2 cellular contexts compared by ENCODE assay signal in the genomic region with DNA sequence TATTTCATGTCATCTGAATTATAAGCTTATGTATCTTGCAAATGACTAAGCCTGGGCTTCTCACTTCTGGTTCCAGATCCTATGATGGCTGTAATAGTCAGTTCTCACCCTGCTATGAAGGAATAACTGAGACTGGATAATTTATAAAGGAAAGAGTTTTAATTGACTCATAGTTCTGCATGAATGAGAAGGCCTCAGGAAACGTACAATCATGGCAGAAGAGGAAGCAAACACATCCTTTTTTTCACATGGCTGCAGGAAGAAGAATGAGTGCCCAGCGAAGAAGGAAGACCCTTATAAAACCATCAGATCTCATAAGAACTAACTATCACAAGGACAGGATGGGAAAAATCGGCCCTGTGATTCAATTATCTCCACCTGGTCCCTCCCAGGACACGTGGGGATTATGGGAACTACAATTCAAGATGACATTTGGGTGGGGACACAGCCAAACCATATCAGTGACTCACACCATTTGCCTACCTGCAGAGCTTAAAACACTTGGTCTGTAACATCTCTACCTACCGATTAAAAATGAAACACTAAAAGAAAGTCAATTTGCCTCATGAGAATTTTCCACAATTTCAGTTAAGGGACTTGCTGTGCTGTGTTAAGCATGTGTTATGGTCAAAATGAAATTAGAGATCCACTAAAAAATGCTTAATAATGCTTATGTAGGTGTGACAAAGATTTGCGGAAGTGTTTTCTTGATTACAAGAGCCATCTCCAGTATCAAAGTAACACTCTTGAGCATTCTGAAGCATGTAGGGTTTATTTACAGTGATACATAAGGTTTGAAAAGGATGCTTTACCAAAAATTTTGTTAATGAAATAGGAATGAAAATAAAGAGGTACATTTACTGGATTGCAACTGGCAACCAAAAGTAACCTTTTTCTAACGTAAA.
TF ChIP-seq lines count a peak whose summit lies in the region.

No MANE protein-coding gene starts in this region.

TF ChIP-seq in IMR-90, 13 proteins besides CTCF, POLR2A, EP300 and RAD21:
- TF ChIP-seq MAZ (IDR thresholded peaks at IDR 0.05; ENCODE audit: borderline replicate concordance, low read depth, low read length) (no peak), BHLHE40 (IDR thresholded peaks at IDR 0.05; ENCODE audit: low read depth, low read length) (no peak), MAFK (IDR thresholded peaks at IDR 0.05; ENCODE audit: low read depth, low read length) (no peak), MXI1 (IDR thresholded peaks at IDR 0.05; ENCODE audit: borderline replicate concordance, low read depth, low read length) (no peak), CHD1 (IDR thresholded peaks at IDR 0.05; ENCODE audit: low read depth, low read length) (no peak), FOS (IDR thresholded peaks at IDR 0.05; ENCODE audit: low read depth, low read length) (no peak), NFE2L2 (IDR thresholded peaks at IDR 0.05; ENCODE audit: low read depth, low read length) (no peak), RCOR1 (IDR thresholded peaks at IDR 0.05; ENCODE audit: insufficient replicate concordance, low read length) (no peak), SMC3 (IDR thresholded peaks at IDR 0.05; ENCODE audit: low read depth, low read length) (no peak), RFX5 (IDR thresholded peaks at IDR 0.05; ENCODE audit: low read depth, low read length) (no peak), CEBPB (IDR thresholded peaks at IDR 0.05; ENCODE audit: low read depth, low read length) (no peak)
- TF ChIP-seq, protein P1, sequence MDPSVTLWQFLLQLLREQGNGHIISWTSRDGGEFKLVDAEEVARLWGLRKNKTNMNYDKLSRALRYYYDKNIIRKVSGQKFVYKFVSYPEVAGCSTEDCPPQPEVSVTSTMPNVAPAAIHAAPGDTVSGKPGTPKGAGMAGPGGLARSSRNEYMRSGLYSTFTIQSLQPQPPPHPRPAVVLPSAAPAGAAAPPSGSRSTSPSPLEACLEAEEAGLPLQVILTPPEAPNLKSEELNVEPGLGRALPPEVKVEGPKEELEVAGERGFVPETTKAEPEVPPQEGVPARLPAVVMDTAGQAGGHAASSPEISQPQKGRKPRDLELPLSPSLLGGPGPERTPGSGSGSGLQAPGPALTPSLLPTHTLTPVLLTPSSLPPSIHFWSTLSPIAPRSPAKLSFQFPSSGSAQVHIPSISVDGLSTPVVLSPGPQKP (IDR thresholded peaks at IDR 0.05; ENCODE audit: borderline replicate concordance, low read depth, low read length), result no peak
- TF ChIP-seq, protein P2, sequence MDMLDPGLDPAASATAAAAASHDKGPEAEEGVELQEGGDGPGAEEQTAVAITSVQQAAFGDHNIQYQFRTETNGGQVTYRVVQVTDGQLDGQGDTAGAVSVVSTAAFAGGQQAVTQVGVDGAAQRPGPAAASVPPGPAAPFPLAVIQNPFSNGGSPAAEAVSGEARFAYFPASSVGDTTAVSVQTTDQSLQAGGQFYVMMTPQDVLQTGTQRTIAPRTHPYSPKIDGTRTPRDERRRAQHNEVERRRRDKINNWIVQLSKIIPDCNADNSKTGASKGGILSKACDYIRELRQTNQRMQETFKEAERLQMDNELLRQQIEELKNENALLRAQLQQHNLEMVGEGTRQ (IDR thresholded peaks at IDR 0.05; ENCODE audit: low read depth, low read length), result no peak
TF ChIP-seq in IMR-90: peak in this region for 0.

TF ChIP-seq in GM12878, 131 proteins besides CTCF, POLR2A, EP300 and RAD21:
- TF ChIP-seq, protein P3, sequence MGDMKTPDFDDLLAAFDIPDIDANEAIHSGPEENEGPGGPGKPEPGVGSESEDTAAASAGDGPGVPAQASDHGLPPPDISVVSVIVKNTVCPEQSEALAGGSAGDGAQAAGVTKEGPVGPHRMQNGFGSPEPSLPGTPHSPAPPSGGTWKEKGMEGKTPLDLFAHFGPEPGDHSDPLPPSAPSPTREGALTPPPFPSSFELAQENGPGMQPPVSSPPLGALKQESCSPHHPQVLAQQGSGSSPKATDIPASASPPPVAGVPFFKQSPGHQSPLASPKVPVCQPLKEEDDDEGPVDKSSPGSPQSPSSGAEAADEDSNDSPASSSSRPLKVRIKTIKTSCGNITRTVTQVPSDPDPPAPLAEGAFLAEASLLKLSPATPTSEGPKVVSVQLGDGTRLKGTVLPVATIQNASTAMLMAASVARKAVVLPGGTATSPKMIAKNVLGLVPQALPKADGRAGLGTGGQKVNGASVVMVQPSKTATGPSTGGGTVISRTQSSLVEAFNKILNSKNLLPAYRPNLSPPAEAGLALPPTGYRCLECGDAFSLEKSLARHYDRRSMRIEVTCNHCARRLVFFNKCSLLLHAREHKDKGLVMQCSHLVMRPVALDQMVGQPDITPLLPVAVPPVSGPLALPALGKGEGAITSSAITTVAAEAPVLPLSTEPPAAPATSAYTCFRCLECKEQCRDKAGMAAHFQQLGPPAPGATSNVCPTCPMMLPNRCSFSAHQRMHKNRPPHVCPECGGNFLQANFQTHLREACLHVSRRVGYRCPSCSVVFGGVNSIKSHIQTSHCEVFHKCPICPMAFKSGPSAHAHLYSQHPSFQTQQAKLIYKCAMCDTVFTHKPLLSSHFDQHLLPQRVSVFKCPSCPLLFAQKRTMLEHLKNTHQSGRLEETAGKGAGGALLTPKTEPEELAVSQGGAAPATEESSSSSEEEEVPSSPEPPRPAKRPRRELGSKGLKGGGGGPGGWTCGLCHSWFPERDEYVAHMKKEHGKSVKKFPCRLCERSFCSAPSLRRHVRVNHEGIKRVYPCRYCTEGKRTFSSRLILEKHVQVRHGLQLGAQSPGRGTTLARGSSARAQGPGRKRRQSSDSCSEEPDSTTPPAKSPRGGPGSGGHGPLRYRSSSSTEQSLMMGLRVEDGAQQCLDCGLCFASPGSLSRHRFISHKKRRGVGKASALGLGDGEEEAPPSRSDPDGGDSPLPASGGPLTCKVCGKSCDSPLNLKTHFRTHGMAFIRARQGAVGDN (IDR thresholded peaks at IDR 0.05), result no peak
- TF ChIP-seq SPI1 (IDR thresholded peaks at IDR 0.05; ENCODE audit: borderline replicate concordance, insufficient read depth, low read depth, low read length), result peak; percentile 19; the same call in 1 of the 2 replicates
